ENCODE assay signal across 23 cellular contexts in genomic region chrX:19699151-19699550, GRCh38.
"Had no signal": no experiment of that assay in that cellular context is flagged by ENCODE, and none has a peak within 500 bp of the region (broad histone marks: within the 10 kb centered on the region; RNA-seq: fewer than 3 reads in every experiment).

No MANE protein-coding gene starts in this region.

- H3K27ac Mint-ChIP-seq: memory B cell; mesothelial cell of epicardium; nephron progenitor cell; stimulated activated naive B cell treated with anti-CD40 and anti-IgM and Interleukin-4, amounts not matched to agents 10 μg/mL and 1 μg/mL and 100 μg/mL, for 72 hours; stimulated activated naive CD8-positive, alpha-beta T cell treated with anti-CD3 and anti-CD28 coated beads, Interleukin-15, amount 100 ng/mL, for 72 hours had no signal

- H3K4me3 Mint-ChIP-seq: memory B cell; mesothelial cell of epicardium; nephron progenitor cell; stimulated activated naive B cell treated with anti-CD40 and anti-IgM and Interleukin-4, amounts not matched to agents 10 μg/mL and 1 μg/mL and 100 μg/mL, for 72 hours; stimulated activated naive CD8-positive, alpha-beta T cell treated with anti-CD3 and anti-CD28 coated beads, Interleukin-15, amount 100 ng/mL, for 72 hours had no signal

- DNase-seq: effector memory CD4-positive, alpha-beta T cell; heart right ventricle; left ventricle myocardium inferior; lower lobe of right lung; nephron progenitor cell; psoas muscle; retina; right lobe of liver; stimulated activated CD4-positive, alpha-beta T cell treated with anti-CD3 and anti-CD28 coated beads, Interleukin-15, amount 100 ng/mL, for 24 hours; stimulated activated CD4-positive, alpha-beta T cell treated with anti-CD3 and anti-CD28 coated beads, Interleukin-1b, Interleukin-23, amount 100 ng/mL, for 48 hours; stimulated activated CD4-positive, alpha-beta T cell treated with anti-CD3 and anti-CD28 coated beads, Interleukin-4, amount 100 ng/mL, for 24 hours; stimulated activated naive B cell treated with anti-CD40 and anti-IgM and Interleukin-4, amounts not matched to agents 10 μg/mL and 1 μg/mL and 100 μg/mL, for 72 hours; stimulated activated naive CD8-positive, alpha-beta T cell treated with anti-CD3 and anti-CD28 coated beads, Interleukin-15, amount 100 ng/mL, for 72 hours; testis; upper lobe of right lung had no signal

- H3K36me3 ChIP-seq: left ventricle myocardium inferior, lower lobe of right lung, right lobe of liver, tibial nerve, upper lobe of right lung had no signal

- H3K27me3 Mint-ChIP-seq: memory B cell; stimulated activated naive CD8-positive, alpha-beta T cell treated with anti-CD3 and anti-CD28 coated beads, Interleukin-15, amount 100 ng/mL, for 72 hours had no signal

- H3K27me3 ChIP-seq: heart right ventricle, right lobe of liver, testis, tibial nerve, upper lobe of right lung, vagina had no signal

- H3K4me1 Mint-ChIP-seq: mesothelial cell of epicardium had no signal

- FAIRE-seq: endometrium, frontal cortex, keratinocyte had no signal

- H3K4me3 ChIP-seq: heart right ventricle, left ventricle myocardium inferior, lower lobe of right lung, psoas muscle, right lobe of liver, testis, tibial nerve, upper lobe of right lung, vagina had no signal

- H3K9me3 ChIP-seq: heart right ventricle, left ventricle myocardium inferior, lower lobe of right lung, psoas muscle, right lobe of liver, testis, tibial nerve, upper lobe of right lung, vagina had no signal

- H3K9me3 Mint-ChIP-seq: memory B cell; stimulated activated naive B cell treated with anti-CD40 and anti-IgM and Interleukin-4, amounts not matched to agents 10 μg/mL and 1 μg/mL and 100 μg/mL, for 72 hours; stimulated activated naive CD8-positive, alpha-beta T cell treated with anti-CD3 and anti-CD28 coated beads, Interleukin-15, amount 100 ng/mL, for 72 hours had no signal

- H3K27ac ChIP-seq: heart right ventricle, left ventricle myocardium inferior, lower lobe of right lung, psoas muscle, right lobe of liver, testis, tibial nerve, upper lobe of right lung, vagina had no signal

- ATAC-seq: esophagus mucosa; heart right ventricle; psoas muscle; right lobe of liver; stimulated activated naive B cell treated with anti-CD40 and anti-IgM and Interleukin-4, amounts not matched to agents 10 μg/mL and 1 μg/mL and 100 μg/mL, for 72 hours; stimulated activated naive CD8-positive, alpha-beta T cell treated with anti-CD3 and anti-CD28 coated beads, Interleukin-15, amount 100 ng/mL, for 72 hours had no signal

- H3K4me1 ChIP-seq: psoas muscle, right lobe of liver, testis, tibial nerve, upper lobe of right lung, vagina had no signal
